ENCODE assay signal across 17 cellular contexts in the genomic region with DNA sequence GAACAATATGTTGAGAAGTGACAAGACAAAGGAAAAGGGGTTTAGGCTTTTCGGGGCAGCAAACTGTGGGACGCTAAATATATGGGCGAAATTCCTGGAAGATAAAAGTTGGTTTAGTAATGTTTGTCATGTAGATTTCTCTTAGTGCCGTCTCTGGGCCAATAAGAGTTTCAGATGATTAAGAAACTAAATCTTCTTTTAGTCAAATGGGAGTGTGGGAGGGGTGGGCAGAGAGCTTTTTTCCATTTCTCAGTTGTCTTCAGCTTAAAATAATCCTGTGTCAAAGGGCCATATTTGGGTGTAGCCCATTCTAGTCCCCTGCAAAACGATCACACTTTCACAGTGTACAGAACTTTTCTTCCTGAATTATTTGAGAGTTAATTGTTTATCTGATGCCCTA. TPM values are rescaled to one million over a fixed set of nuclear protein-coding genes. Genes with fewer than 3 reads are reported as not detected.
DNase-seq lines count a peak whose midpoint lies in the region; ATAC-seq, FAIRE-seq and TF ChIP-seq lines count a peak whose summit lies in the region.
"Had no signal": no experiment of that assay in that cellular context is flagged by ENCODE, and none has a peak within 500 bp of the region (broad histone marks: within the 10 kb centered on the region; RNA-seq: fewer than 3 reads in every experiment).

No MANE protein-coding gene starts in this region.

- no peak for TF ChIP-seq RAD21 in GM12878 (IDR thresholded peaks at IDR 0.05; ENCODE audit: insufficient read depth, low read depth, low read length)

- no peak for TF ChIP-seq EP300 in GM12878 (IDR thresholded peaks at IDR 0.05; ENCODE audit: borderline replicate concordance in 1 of 2, control insufficient read depth in 1 of 2, low read depth in 2 of 2, low read length in 2 of 2)

- no peak for TF ChIP-seq CTCF in GM12878 (IDR thresholded peaks at IDR 0.05 in 2 of 3, conservative IDR thresholded peaks at IDR 0.05 in 1 of 3; ENCODE audit: control insufficient read depth in 2 of 3, extremely low read depth in 1 of 3, insufficient read depth in 1 of 3, low read depth in 3 of 3, low read length in 3 of 3)

- H3K4me2 ChIP-seq in GM12878 (ENCODE audit: control insufficient read depth, insufficient read depth), result no peak overlapping the region

- peak overlapping the region; percentile 35 for H3K4me3 ChIP-seq in HUES48 (ENCODE audit: low read depth, low read length)
- H3K4me3 ChIP-seq in GM12878, result 0 out of 2 replicates have a peak overlapping the region, but pooled peaks have one; percentile 5
- H3K4me3 ChIP-seq: body of pancreas, ovary, SK-N-MC had no signal

- no peaks in the 10 kb centered on the region for H3K79me2 ChIP-seq in GM12878 (ENCODE audit: control insufficient read depth, insufficient read depth, low read length)

- no peak overlapping the region for H2AFZ ChIP-seq in GM12878 (ENCODE audit: control insufficient read depth, low read depth, low read length)

- no peak overlapping the region for H3K9ac ChIP-seq in HUES48 (ENCODE audit: low read depth, low read length)
- no peak overlapping the region for H3K9ac ChIP-seq in GM12878 (ENCODE audit: control insufficient read depth, insufficient read depth, low read length)

- RAD21 ChIA-PET in GM12878 (lab: Charles Lee; ENCODE audit: unreplicated experiment), result interaction anchor here (0.9 to 2.0 kb wide), 7 partner anchors 15 to 84 kb away, joined by 3 to 11 read pairs (median 5); a partner anchor contains a TSS

- H3K4me1 ChIP-seq in HUES48 (ENCODE audit: control insufficient read depth, insufficient read depth, low read length), result peaks cover 41% of the 10 kb centered on the region
- H3K4me1 ChIP-seq in GM12878 (ENCODE audit: control insufficient read depth, insufficient read depth, low read length), result peaks cover 18% of the 10 kb centered on the region
- H3K4me1 ChIP-seq: body of pancreas had no signal

- peak; percentile 62 for ATAC-seq in GM12878
- ATAC-seq: body of pancreas had no signal

- in situ Hi-C loops in GM12878 (cut with MboI), result no loop called here

- intact Hi-C loops in GM12878 (cut with micrococcal nuclease; ENCODE audit: unreplicated experiment), result no loop called here

- H3K9me3 ChIP-seq in HUES48 (ENCODE audit: control insufficient read depth, insufficient read depth, low read length), result no peaks in the 10 kb centered on the region
- no peaks in the 10 kb centered on the region for H3K9me3 ChIP-seq in GM12878 (replicated peaks; ENCODE audit: control insufficient read depth, insufficient read depth, low read length)
- H3K9me3 ChIP-seq: body of pancreas, ovary had no signal

- H3K27me3 ChIP-seq in HUES48 (ENCODE audit: control insufficient read depth, insufficient read depth, low read length) (no peaks in the 10 kb centered on the region), GM12878 (replicated peaks in 1 of 2; ENCODE audit: control insufficient read depth in 2 of 2, insufficient read depth in 2 of 2, low read length in 1 of 2) (no peaks in the 10 kb centered on the region)
- H3K27me3 ChIP-seq: body of pancreas, ovary had no signal

- WGBS in GM12878 (ENCODE audit: insufficient coverage, insufficient replicate concordance, low lambda C conversion rate, missing lambda C conversion rate), result 0% methylated on average over 5 of the region's 5 CpGs

- TF ChIP-seq POLR2A in GM12892 (IDR thresholded peaks at IDR 0.05; ENCODE audit: low read depth, low read length) (no peak), GM12878 (IDR thresholded peaks at IDR 0.05; ENCODE audit: low read depth, low read length) (no peak)

- no TSS peak for BruUV-seq in GM12878 (replicated peaks; lab: Mats Ljungman, UMichigan)

- CTCF ChIA-PET in GM12878 (lab: Yijun Ruan, JAX), result interaction anchor here (0.7 to 1.3 kb wide), 6 partner anchors 11 to 44 kb away, joined by 3 to 5 read pairs (median 3); no protein-coding TSS in a partner anchor

- H3K27ac ChIP-seq in HUES48 (ENCODE audit: low read depth, low read length) (peak overlapping the region; percentile 73), GM12878 (ENCODE audit: control insufficient read depth, insufficient read depth) (no peak overlapping the region)
- H3K27ac ChIP-seq: body of pancreas, ovary, SK-N-MC had no signal

- SMC1A ChIA-PET in GM12878 (lab: Charles Lee; ENCODE audit: uncharacterized antibody, unreplicated experiment), result interaction anchor here (0.6 to 2.5 kb wide), 6 partner anchors 11 to 81 kb away, joined by 3 to 19 read pairs (median 5); no protein-coding TSS in a partner anchor

- FAIRE-seq in GM12892 (lab: Jason Lieb, UNC) (peak; percentile 90), GM18507 (lab: Jason Lieb, UNC) (peak; percentile 42), GM12878 (lab: Jason Lieb, UNC) (no peak), urothelium cell line (lab: Jason Lieb, UNC) (no peak)
- FAIRE-seq: endothelial cell of umbilical vein, TTC549 had no signal

- no peaks in the 10 kb centered on the region for H4K20me1 ChIP-seq in GM12878 (ENCODE audit: control insufficient read depth, insufficient read depth)

- H3K36me3 ChIP-seq in HUES48 (ENCODE audit: control insufficient read depth, insufficient read depth, low read length) (no peaks in the 10 kb centered on the region), GM12878 (ENCODE audit: control insufficient read depth in 2 of 2, insufficient read depth in 2 of 2, low read length in 1 of 2) (no peaks in the 10 kb centered on the region)
- H3K36me3 ChIP-seq: ovary had no signal

- POLR2A ChIA-PET in GM12878 (lab: Charles Lee), result interaction anchor here (0.5 to 1.1 kb wide), 2 partner anchors 53 to 1923 kb away, joined by 3 to 4 read pairs; no protein-coding TSS in a partner anchor

- DNase-seq in GM12892 (ENCODE audit: insufficient read length), result no peak
- no peak for DNase-seq in GM18507 (ENCODE audit: extremely low spot score, insufficient read length, low read depth)
- no peak for DNase-seq in GM12878 (ENCODE audit: low read depth, low spot score)
- no peak for DNase-seq in NCI-H526 (lab: John Stamatoyannopoulos, UW)
- no peak for DNase-seq in urothelium cell line (ENCODE audit: low spot score)
- no peak for DNase-seq in pons (ENCODE audit: low spot score)
- DNase-seq: activated naive CD4-positive, alpha-beta T cell treated with anti-CD3 and anti-CD28 coated beads, Interleukin-2, amount 10 ng/mL, durations not matched to agents 7 days and 5 days; body of pancreas; cortex of kidney; foreskin melanocyte; NCI-H2081 treated with DMSO at 0.1 percent for 48 hours; NCI-H524 treated with DMSO at 0.1 percent for 48 hours; ovary had no signal

TF ChIP-seq in GM12878, 131 proteins besides CTCF, POLR2A, EP300 and RAD21:
- no peak for TF ChIP-seq TBL1XR1 (IDR thresholded peaks at IDR 0.05; ENCODE audit: low read depth, low read length)
- TF ChIP-seq, protein P1, sequence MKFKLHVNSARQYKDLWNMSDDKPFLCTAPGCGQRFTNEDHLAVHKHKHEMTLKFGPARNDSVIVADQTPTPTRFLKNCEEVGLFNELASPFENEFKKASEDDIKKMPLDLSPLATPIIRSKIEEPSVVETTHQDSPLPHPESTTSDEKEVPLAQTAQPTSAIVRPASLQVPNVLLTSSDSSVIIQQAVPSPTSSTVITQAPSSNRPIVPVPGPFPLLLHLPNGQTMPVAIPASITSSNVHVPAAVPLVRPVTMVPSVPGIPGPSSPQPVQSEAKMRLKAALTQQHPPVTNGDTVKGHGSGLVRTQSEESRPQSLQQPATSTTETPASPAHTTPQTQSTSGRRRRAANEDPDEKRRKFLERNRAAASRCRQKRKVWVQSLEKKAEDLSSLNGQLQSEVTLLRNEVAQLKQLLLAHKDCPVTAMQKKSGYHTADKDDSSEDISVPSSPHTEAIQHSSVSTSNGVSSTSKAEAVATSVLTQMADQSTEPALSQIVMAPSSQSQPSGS (IDR thresholded peaks at IDR 0.05; ENCODE audit: low read length), result 0 out of 2 replicates have a peak, but pooled peaks have one; percentile 30
- 0 out of 2 replicates have a peak, but pooled peaks have one; percentile 46 for TF ChIP-seq MEF2A (IDR thresholded peaks at IDR 0.05; ENCODE audit: insufficient read depth, low read depth, low read length)
- peak; percentile 32; the same call in 1 of the 2 replicates for TF ChIP-seq NFIC (IDR thresholded peaks at IDR 0.05; ENCODE audit: low read depth, low read length)
- peak; percentile 59 to 90 for TF ChIP-seq SRF (IDR thresholded peaks at IDR 0.05; ENCODE audit: low read depth in 2 of 2, low read length in 2 of 2)
TF ChIP-seq in GM12878: peak in this region for 4.

RNA-seq across cellular contexts. Expression of a gene that starts 41.6 kb away (rescaled TPM):
- 44.2 TPM for polyA plus RNA-seq in GM12892 (2012; ENCODE audit: missing spikeins)
- 130 and 133 TPM in 2 replicates for total RNA-seq in GM12878 (2013; cell fraction: nucleolus; rRNA removed)
- total RNA-seq in GM12878 (2014; rRNA removed), result 82.3 and 85.5 TPM in 2 replicates
- total RNA-seq in GM12878 (2014; rRNA removed; fragmentation: Illumina TruSeq; extraction: Trizol), result 86.3 and 88.7 TPM in 2 replicates
- total RNA-seq in GM12878 (2021), result 106 and 107 TPM in 2 replicates
- 20.9 TPM for polyA plus RNA-seq in GM12878 (2011; ENCODE audit: low read depth)
- polyA plus RNA-seq in GM12878 (2011; rRNA removed), result 21.3 and 24.2 TPM in 2 replicates
- polyA plus RNA-seq in GM12878 (2011; cell fraction: cytosol; rRNA removed), result 12.5 and 19.7 TPM in 2 replicates
- 10.7 and 11.2 TPM in 2 replicates for polyA plus RNA-seq in GM12878 (2011; cell fraction: nucleus; rRNA removed)
- 20.4 and 34.4 TPM in 2 replicates for polyA plus RNA-seq in GM12878 (2012)
- polyA plus RNA-seq in GM12878 (2014; fragmentation: Illumina TruSeq; extraction: Trizol), result 74.1 and 88.8 TPM in 2 replicates
- polyA plus RNA-seq in GM12878 (2014; fragmentation: Nextera tagmentation; extraction: Ambion mirVana), result 10 to 100 TPM; 25.0 to 45.6 TPM
- 47.5 and 50.1 TPM in 2 replicates for polyA plus RNA-seq in GM12878 (2014; rRNA removed)
- 10 to 100 TPM; 64.2 to 68.3 TPM for polyA plus RNA-seq in GM12878 (2016; fragmentation: Nextera tagmentation; extraction: Ambion mirVana)
- 29.7 and 42.8 TPM in 2 replicates for polyA minus RNA-seq in GM12878 (2011; rRNA and poly(A)+ RNA removed)
- polyA minus RNA-seq in GM12878 (2011; cell fraction: cytosol; rRNA and poly(A)+ RNA removed), result 9.6 and 9.9 TPM in 2 replicates
- 31.3 and 55.2 TPM in 2 replicates for polyA minus RNA-seq in GM12878 (2011; cell fraction: nucleus; rRNA and poly(A)+ RNA removed)
